Comparison of ENCODE assay signal across 1 cellular context in genomic region chr11:65311197-65311631, GRCh38.
TF ChIP-seq lines count a peak whose summit lies in the region.

No MANE protein-coding gene starts in this region.

TF ChIP-seq in H1, 55 proteins besides CTCF, POLR2A, EP300 and RAD21:
- TF ChIP-seq BACH1 (IDR thresholded peaks at IDR 0.05; ENCODE audit: low read length) (no peak), SIRT6 (IDR thresholded peaks at IDR 0.05; ENCODE audit: low read length) (no peak), SIX5 (IDR thresholded peaks at IDR 0.05; ENCODE audit: low read depth, low read length) (no peak), SUZ12 (IDR thresholded peaks at IDR 0.05; ENCODE audit: low read length) (no peak), USF2 (IDR thresholded peaks at IDR 0.05; ENCODE audit: low read length) (no peak), EZH2 (IDR thresholded peaks at IDR 0.05; ENCODE audit: low read depth, low read length, severe bottlenecking) (no peak), CHD7 (IDR thresholded peaks at IDR 0.05; ENCODE audit: insufficient replicate concordance, low read length) (no peak), E2F6 (IDR thresholded peaks at IDR 0.05) (no peak), TEAD4 (IDR thresholded peaks at IDR 0.05; ENCODE audit: low read depth, low read length) (no peak), SP2 (IDR thresholded peaks at IDR 0.05; ENCODE audit: low read length) (no peak), POLR2AphosphoS5 (IDR thresholded peaks at IDR 0.05; ENCODE audit: low read depth, low read length) (no peak)
